15 cellular contexts compared by ENCODE assay signal in the genomic region with DNA sequence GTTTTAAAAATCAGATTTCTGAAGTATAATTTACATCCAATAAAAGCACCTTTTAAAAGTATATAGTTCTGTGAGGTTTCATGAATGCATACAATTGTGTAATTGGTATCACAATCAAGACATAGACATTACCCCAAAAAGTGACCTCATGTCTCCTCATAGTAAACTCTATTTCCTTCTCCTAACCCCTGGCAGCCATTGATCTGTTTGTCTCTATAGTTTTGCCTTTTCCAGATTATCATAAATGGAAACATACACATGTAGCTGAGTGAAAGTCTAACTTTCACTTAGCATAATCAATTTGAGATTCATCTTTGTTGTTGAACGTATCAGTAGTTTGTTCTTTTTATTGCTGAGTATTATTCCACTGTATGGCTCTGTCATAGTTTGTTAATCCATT. TPM values are rescaled to one million over a fixed set of nuclear protein-coding genes. Genes with fewer than 3 reads are reported as not detected.
DNase-seq lines count a peak whose midpoint lies in the region; ATAC-seq and TF ChIP-seq lines count a peak whose summit lies in the region.
"Had no signal": no experiment of that assay in that cellular context is flagged by ENCODE, and none has a peak within 500 bp of the region (broad histone marks: within the 10 kb centered on the region; RNA-seq: fewer than 3 reads in every experiment).

No MANE protein-coding gene starts in this region.

- H3K27ac Mint-ChIP-seq in activated CD8-positive, alpha-beta memory T cell treated with anti-CD3 and anti-CD28 coated beads, Interleukin-2, amount 10 ng/mL, durations not matched to agents 7 days and 5 days = peak overlapping the region; percentile 76
- H3K27ac Mint-ChIP-seq in CD4-positive, CD25-positive, alpha-beta regulatory T cell = peak overlapping the region; percentile 16 to 94 (median 88)
- H3K27ac Mint-ChIP-seq in CD8-positive, alpha-beta T cell = peak overlapping the region; percentile 4
- H3K27ac Mint-ChIP-seq in activated T-helper 2 cell treated with anti-CD3 and anti-CD28 coated beads, Interferon-gamma antibody, Interleukin-2, Interleukin-4, amounts not matched to agents 10 μg/mL and 5 μg/mL and 100 μg/mL, durations not matched to agents 14 hours and 24 hours and 36 hours = peak overlapping the region; percentile 7

- intact Hi-C loops in CD8-positive, alpha-beta T cell (cut with DNase I, micrococcal nuclease) = loop anchor here in 1 of 2 experiments (2.0 to 5.0 kb wide), 2 partner anchors 26 to 46 kb away; no protein-coding TSS in a partner anchor
- intact Hi-C loops in activated T-helper 2 cell treated with anti-CD3 and anti-CD28 coated beads, Interferon-gamma antibody, Interleukin-2, Interleukin-4, amounts not matched to agents 10 μg/mL and 5 μg/mL and 100 μg/mL, durations not matched to agents 14 hours and 24 hours and 36 hours (cut with micrococcal nuclease) = loop anchor here (2.0 kb wide), 1 partner anchor 22 kb away; no protein-coding TSS in a partner anchor
- intact Hi-C loops in lower lobe of right lung (cut with DNase I) = no loop called here

- H3K27ac ChIP-seq in CD4-positive, CD25-positive, alpha-beta regulatory T cell (ENCODE audit: insufficient read depth, low read length, poor library complexity, severe bottlenecking) = no peak overlapping the region
- H3K27ac ChIP-seq in CD8-positive, alpha-beta T cell (ENCODE audit: low read depth, low read length) = no peak overlapping the region
- H3K27ac ChIP-seq in lower lobe of right lung = no peak overlapping the region
- H3K27ac ChIP-seq: BLaER1 had no signal

- H3K36me3 ChIP-seq in CD4-positive, CD25-positive, alpha-beta regulatory T cell (ENCODE audit: control insufficient read depth, insufficient read depth, low read length) = no peaks in the 10 kb centered on the region
- no peaks in the 10 kb centered on the region for H3K36me3 ChIP-seq in CD8-positive, alpha-beta T cell (ENCODE audit: insufficient read depth, low read length)
- no peaks in the 10 kb centered on the region for H3K36me3 ChIP-seq in lower lobe of right lung
- H3K36me3 ChIP-seq: BLaER1, Peyer's patch had no signal

- H3K4me1 ChIP-seq in CD4-positive, CD25-positive, alpha-beta regulatory T cell (ENCODE audit: control insufficient read depth, insufficient read depth, low read length, poor library complexity, severe bottlenecking) = peaks cover 15% of the 10 kb centered on the region
- H3K4me1 ChIP-seq in CD8-positive, alpha-beta T cell (ENCODE audit: insufficient read depth, low read length) = peaks cover 19% of the 10 kb centered on the region
- no peaks in the 10 kb centered on the region for H3K4me1 ChIP-seq in lower lobe of right lung
- H3K4me1 ChIP-seq: Peyer's patch had no signal

- no peaks in the 10 kb centered on the region for H3K9me3 Mint-ChIP-seq in activated CD8-positive, alpha-beta memory T cell treated with anti-CD3 and anti-CD28 coated beads, Interleukin-2, amount 10 ng/mL, durations not matched to agents 7 days and 5 days (ENCODE audit: low read depth)
- peaks cover 0 to 1% (median 0%) of the 10 kb centered on the region in 7 donors for H3K9me3 Mint-ChIP-seq in CD4-positive, CD25-positive, alpha-beta regulatory T cell
- H3K9me3 Mint-ChIP-seq in CD8-positive, alpha-beta T cell = no peaks in the 10 kb centered on the region
- H3K9me3 Mint-ChIP-seq in activated T-helper 2 cell treated with anti-CD3 and anti-CD28 coated beads, Interferon-gamma antibody, Interleukin-2, Interleukin-4, amounts not matched to agents 10 μg/mL and 5 μg/mL and 100 μg/mL, durations not matched to agents 14 hours and 24 hours and 36 hours = no peaks in the 10 kb centered on the region

- H3K4me3 Mint-ChIP-seq in activated CD8-positive, alpha-beta memory T cell treated with anti-CD3 and anti-CD28 coated beads, Interleukin-2, amount 10 ng/mL, durations not matched to agents 7 days and 5 days = no peak overlapping the region
- peak overlapping the region in 1 of 4 donors; percentile 26 for H3K4me3 Mint-ChIP-seq in CD4-positive, CD25-positive, alpha-beta regulatory T cell
- H3K4me3 Mint-ChIP-seq in CD8-positive, alpha-beta T cell = no peak overlapping the region
- H3K4me3 Mint-ChIP-seq in activated T-helper 2 cell treated with anti-CD3 and anti-CD28 coated beads, Interferon-gamma antibody, Interleukin-2, Interleukin-4, amounts not matched to agents 10 μg/mL and 5 μg/mL and 100 μg/mL, durations not matched to agents 14 hours and 24 hours and 36 hours (ENCODE audit: low read depth) = no peak overlapping the region

- no peak for DNase-seq in activated CD8-positive, alpha-beta memory T cell treated with anti-CD3 and anti-CD28 coated beads, Interleukin-2, amount 10 ng/mL, durations not matched to agents 7 days and 5 days
- DNase-seq in activated CD8-positive, alpha-beta memory T cell treated with anti-CD3 and anti-CD28 coated beads, Interleukin-2, amount 50 U/mL, for 48 hours = no peak
- no peak for DNase-seq in CD4-positive, CD25-positive, alpha-beta regulatory T cell
- DNase-seq in CD8-positive, alpha-beta T cell = no peak
- DNase-seq in activated T-helper 2 cell treated with anti-CD3 and anti-CD28 coated beads, Interferon-gamma antibody, Interleukin-2, Interleukin-4, amounts not matched to agents 10 μg/mL and 5 μg/mL and 100 μg/mL, durations not matched to agents 14 hours and 24 hours and 36 hours (ENCODE audit: low spot score) = no peak
- no peak for DNase-seq in NCI-H2081 (lab: John Stamatoyannopoulos, UW)
- DNase-seq in lower lobe of right lung = no peak
- DNase-seq: DMS79 treated with DMSO at 0.1 percent for 48 hours, NCI-H1105, NCI-H2081 treated with DMSO at 0.1 percent for 48 hours, NCI-H446 treated with DMSO at 0.1 percent for 48 hours, Peyer's patch had no signal

- CTCF ChIA-PET in activated CD8-positive, alpha-beta memory T cell treated with anti-CD3 and anti-CD28 coated beads, Interleukin-2, amount 10 ng/mL, durations not matched to agents 7 days and 5 days (lab: Charles Lee) = interaction anchor here (0.7 to 4.7 kb wide), 16 partner anchors 8 to 273 kb away, joined by 3 to 26 read pairs (median 6); partner anchors contain the start of genes BPIFB4, C20orf203 and SUN5
- CTCF ChIA-PET in CD8-positive, alpha-beta T cell (lab: Charles Lee) = interaction anchor here (0.8 to 3.7 kb wide), 9 partner anchors 10 to 125 kb away, joined by 4 to 24 read pairs (median 11); partner anchors contain the start of gene SUN5

- peaks cover 15% of the 10 kb centered on the region for H3K4me1 Mint-ChIP-seq in activated CD8-positive, alpha-beta memory T cell treated with anti-CD3 and anti-CD28 coated beads, Interleukin-2, amount 10 ng/mL, durations not matched to agents 7 days and 5 days
- peaks cover 20 to 51% (median 35%) of the 10 kb centered on the region in 4 donors for H3K4me1 Mint-ChIP-seq in CD4-positive, CD25-positive, alpha-beta regulatory T cell
- peaks cover 44% of the 10 kb centered on the region for H3K4me1 Mint-ChIP-seq in CD8-positive, alpha-beta T cell (ENCODE audit: low read depth)
- peaks cover 40% of the 10 kb centered on the region for H3K4me1 Mint-ChIP-seq in activated T-helper 2 cell treated with anti-CD3 and anti-CD28 coated beads, Interferon-gamma antibody, Interleukin-2, Interleukin-4, amounts not matched to agents 10 μg/mL and 5 μg/mL and 100 μg/mL, durations not matched to agents 14 hours and 24 hours and 36 hours (ENCODE audit: low read depth)

- H3K36me3 Mint-ChIP-seq in activated CD8-positive, alpha-beta memory T cell treated with anti-CD3 and anti-CD28 coated beads, Interleukin-2, amount 10 ng/mL, durations not matched to agents 7 days and 5 days = no peaks in the 10 kb centered on the region
- H3K36me3 Mint-ChIP-seq in CD4-positive, CD25-positive, alpha-beta regulatory T cell = no peaks in the 10 kb centered on the region
- no peaks in the 10 kb centered on the region for H3K36me3 Mint-ChIP-seq in CD8-positive, alpha-beta T cell
- no peaks in the 10 kb centered on the region for H3K36me3 Mint-ChIP-seq in activated T-helper 2 cell treated with anti-CD3 and anti-CD28 coated beads, Interferon-gamma antibody, Interleukin-2, Interleukin-4, amounts not matched to agents 10 μg/mL and 5 μg/mL and 100 μg/mL, durations not matched to agents 14 hours and 24 hours and 36 hours (ENCODE audit: low read depth)

- H3K9me3 ChIP-seq in CD4-positive, CD25-positive, alpha-beta regulatory T cell (ENCODE audit: control insufficient read depth in 2 of 2, low read length in 2 of 2) = no peaks in the 10 kb centered on the region
- no peaks in the 10 kb centered on the region for H3K9me3 ChIP-seq in CD8-positive, alpha-beta T cell (ENCODE audit: low read length)
- H3K9me3 ChIP-seq in lower lobe of right lung = peaks cover 3% of the 10 kb centered on the region
- H3K9me3 ChIP-seq: Peyer's patch had no signal

- H3K4me3 ChIP-seq in CD4-positive, CD25-positive, alpha-beta regulatory T cell (ENCODE audit: low read depth, low read length) = no peak overlapping the region
- no peak overlapping the region for H3K4me3 ChIP-seq in CD8-positive, alpha-beta T cell (ENCODE audit: low read depth, low read length)
- no peak overlapping the region for H3K4me3 ChIP-seq in lower lobe of right lung
- H3K4me3 ChIP-seq: BLaER1, Peyer's patch had no signal

- H3K27me3 Mint-ChIP-seq in activated CD8-positive, alpha-beta memory T cell treated with anti-CD3 and anti-CD28 coated beads, Interleukin-2, amount 10 ng/mL, durations not matched to agents 7 days and 5 days = peaks cover 2% of the 10 kb centered on the region
- H3K27me3 Mint-ChIP-seq in CD4-positive, CD25-positive, alpha-beta regulatory T cell = no peaks in the 10 kb centered on the region
- no peaks in the 10 kb centered on the region for H3K27me3 Mint-ChIP-seq in CD8-positive, alpha-beta T cell (ENCODE audit: low read depth)
- no peaks in the 10 kb centered on the region for H3K27me3 Mint-ChIP-seq in activated T-helper 2 cell treated with anti-CD3 and anti-CD28 coated beads, Interferon-gamma antibody, Interleukin-2, Interleukin-4, amounts not matched to agents 10 μg/mL and 5 μg/mL and 100 μg/mL, durations not matched to agents 14 hours and 24 hours and 36 hours (ENCODE audit: low read depth)

- no peak for ATAC-seq in activated CD8-positive, alpha-beta memory T cell treated with anti-CD3 and anti-CD28 coated beads, Interleukin-2, amount 10 ng/mL, durations not matched to agents 7 days and 5 days
- ATAC-seq in CD4-positive, CD25-positive, alpha-beta regulatory T cell (ENCODE audit: low read depth in 2 of 2) = no peak
- ATAC-seq in CD8-positive, alpha-beta T cell = no peak
- no peak for ATAC-seq in lower lobe of right lung

- no peak for TF ChIP-seq CTCF in CD8-positive, alpha-beta T cell (IDR thresholded peaks at IDR 0.05)
- TF ChIP-seq CTCF in lower lobe of right lung (IDR thresholded peaks at IDR 0.05) = no peak

- POLR2A ChIA-PET in CD8-positive, alpha-beta T cell (lab: Charles Lee) = interaction anchor here (0.5 to 1.9 kb wide), 4 partner anchors 21 to 152 kb away, joined by 3 to 12 read pairs (median 7); no protein-coding TSS in a partner anchor

- no peaks in the 10 kb centered on the region for H3K27me3 ChIP-seq in CD4-positive, CD25-positive, alpha-beta regulatory T cell (ENCODE audit: control insufficient read depth, insufficient read depth, low read length)
- no peaks in the 10 kb centered on the region for H3K27me3 ChIP-seq in CD8-positive, alpha-beta T cell (ENCODE audit: insufficient read depth, low read length)
- no peaks in the 10 kb centered on the region for H3K27me3 ChIP-seq in lower lobe of right lung (ENCODE audit: low read depth)
- H3K27me3 ChIP-seq: BLaER1, Peyer's patch had no signal

RNA-seq across cellular contexts. Expression of gene SUN5, which starts 57.6 kb away (rescaled TPM):
- total RNA-seq in activated CD8-positive, alpha-beta memory T cell treated with anti-CD3 and anti-CD28 coated beads, Interleukin-2, amount 10 ng/mL, durations not matched to agents 7 days and 5 days = not detected
- total RNA-seq in CD4-positive, CD25-positive, alpha-beta regulatory T cell = not detected
- not detected for polyA plus RNA-seq in CD4-positive, CD25-positive, alpha-beta regulatory T cell
- total RNA-seq in CD8-positive, alpha-beta T cell = not detected
- total RNA-seq in activated T-helper 2 cell treated with anti-CD3 and anti-CD28 coated beads, Interferon-gamma antibody, Interleukin-2, Interleukin-4, amounts not matched to agents 10 μg/mL and 5 μg/mL and 100 μg/mL, durations not matched to agents 14 hours and 24 hours and 36 hours = not detected in 2 replicates
- not detected for total RNA-seq in lower lobe of right lung
- total RNA-seq: A673, H1, Peyer's patch had no signal
- polyA plus RNA-seq: H1 had no signal

Comparison
In these comparisons a context has a peak if more than half of its experiments do, and no peak if none do; other contexts are left out.
1. H3K27ac Mint-ChIP-seq: peak in every context shown above with its lines; median percentile 88 in CD4-positive, CD25-positive, alpha-beta regulatory T cell; 76 in activated CD8-positive, alpha-beta memory T cell treated with anti-CD3 and anti-CD28 coated beads, Interleukin-2, amount 10 ng/mL, durations not matched to agents 7 days and 5 days; 7 in activated T-helper 2 cell treated with anti-CD3 and anti-CD28 coated beads, Interferon-gamma antibody, Interleukin-2, Interleukin-4, amounts not matched to agents 10 μg/mL and 5 μg/mL and 100 μg/mL, durations not matched to agents 14 hours and 24 hours and 36 hours; 4 in CD8-positive, alpha-beta T cell.